ENCODE assay signal across 8 cellular contexts in the genomic region with DNA sequence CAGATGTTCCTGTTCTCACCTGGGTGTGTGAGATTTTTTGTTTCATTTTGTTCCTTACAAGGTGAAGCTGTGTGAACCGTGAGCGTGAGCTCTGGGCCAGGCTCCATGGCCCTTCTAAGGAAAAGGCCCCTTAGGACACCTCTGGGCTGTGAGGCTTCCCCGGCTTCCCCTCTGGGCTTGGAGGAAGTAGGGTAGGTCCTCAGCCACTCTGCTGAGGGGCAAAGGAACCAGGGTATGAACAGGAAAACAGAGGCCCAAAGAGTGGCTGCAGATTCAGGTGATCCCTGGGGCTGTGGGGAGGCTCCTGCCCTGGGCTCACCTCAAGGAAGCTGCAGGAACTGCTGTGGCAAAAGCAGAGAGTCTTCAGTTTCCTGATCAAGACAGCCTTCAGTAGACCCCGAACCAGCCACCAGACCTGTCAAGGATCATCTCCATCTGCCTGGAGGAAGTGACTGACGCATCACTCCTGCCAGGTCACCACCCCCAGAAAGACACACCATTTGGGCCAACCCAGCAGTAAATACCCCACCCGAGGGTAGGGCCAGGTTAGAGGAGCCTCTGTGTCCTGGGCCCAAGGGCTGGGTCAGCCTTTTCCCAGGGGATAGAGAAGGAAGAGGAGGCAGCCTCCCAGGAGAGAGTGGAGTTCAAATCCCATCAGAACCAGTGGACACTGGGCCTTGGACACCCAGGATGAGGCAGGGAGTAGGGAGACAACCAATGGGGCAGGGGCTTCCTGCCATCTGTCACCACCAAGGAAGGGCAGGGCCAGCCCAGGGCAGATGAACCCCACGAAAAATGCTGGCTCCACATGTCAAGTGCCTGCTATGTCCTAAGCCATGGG. TPM values are rescaled to one million over a fixed set of nuclear protein-coding genes. Genes with fewer than 3 reads are reported as not detected.
DNase-seq lines count a peak whose midpoint lies in the region; ATAC-seq and TF ChIP-seq lines count a peak whose summit lies in the region.

No MANE protein-coding gene starts in this region.

- peak overlapping the region; percentile 100 for H3K27ac Mint-ChIP-seq in activated CD4-positive, alpha-beta memory T cell treated with anti-CD3 and anti-CD28 coated beads, Interleukin-2, amount 10 ng/mL, durations not matched to agents 7 days and 5 days

- POLR2A ChIA-PET in HEK293 (lab: Yijun Ruan, JAX): no interaction called here
- POLR2A ChIA-PET in activated CD4-positive, alpha-beta memory T cell treated with anti-CD3 and anti-CD28 coated beads, Interleukin-2, amount 10 ng/mL, durations not matched to agents 7 days and 5 days (lab: Charles Lee): interaction anchor here (0.7 to 3.9 kb wide), 23 partner anchors 11 to 1100 kb away, joined by 3 to 69 read pairs (median 5); partner anchors contain the start of genes CDK9, DPM2, PTRH1 and ST6GALNAC4

- H3K36me3 ChIP-seq in HEK293 (ENCODE audit: control insufficient read depth in 2 of 2, insufficient read depth in 1 of 2, low read length in 2 of 2) (peaks cover 0 to 5% of the 10 kb centered on the region in 2 experiments; a peak in 1 of 3 replicates), esophagus squamous epithelium (peaks cover 2 to 22% (median 3%) of the 10 kb centered on the region in 3 donors), HAP-1 (replicated peaks) (peaks cover 7% of the 10 kb centered on the region; the same call in 1 of the 2 replicates)

- no peak overlapping the region for H3K4me3 ChIP-seq in HEK293 (ENCODE audit: low read depth, low read length)
- peak overlapping the region in 3 of 4 donors; percentile 23 to 47 (median 34) for H3K4me3 ChIP-seq in esophagus squamous epithelium
- no peak overlapping the region for H3K4me3 ChIP-seq in HAP-1

- H3K9me3 Mint-ChIP-seq in activated CD4-positive, alpha-beta memory T cell treated with anti-CD3 and anti-CD28 coated beads, Interleukin-2, amount 10 ng/mL, durations not matched to agents 7 days and 5 days: no peaks in the 10 kb centered on the region

- no peak overlapping the region for H3K27ac ChIP-seq in HEK293 (ENCODE audit: extremely low read depth, low read depth, low read length)
- peak overlapping the region; percentile 77 to 91 (median 86) for H3K27ac ChIP-seq in esophagus squamous epithelium

- no peaks in the 10 kb centered on the region for H3K27me3 Mint-ChIP-seq in activated CD4-positive, alpha-beta memory T cell treated with anti-CD3 and anti-CD28 coated beads, Interleukin-2, amount 10 ng/mL, durations not matched to agents 7 days and 5 days

- intact Hi-C loops in esophagus squamous epithelium (cut with DNase I): no loop called here

- H3K36me3 Mint-ChIP-seq in activated CD4-positive, alpha-beta memory T cell treated with anti-CD3 and anti-CD28 coated beads, Interleukin-2, amount 10 ng/mL, durations not matched to agents 7 days and 5 days (ENCODE audit: low read depth): peaks cover 29% of the 10 kb centered on the region

- no peak for TF ChIP-seq CTCF in HEK293 (tag by site-specific recombination; IDR thresholded peaks at IDR 0.05)
- TF ChIP-seq CTCF in esophagus squamous epithelium (IDR thresholded peaks at IDR 0.05): peak in 1 of 6 experiments; percentile 1

- in situ Hi-C loops in HAP-1 (cut with MboI; ENCODE audit: low sequenced_read_pairs): loop anchor here (25.0 kb wide), 1 partner anchor 968 kb away; no protein-coding TSS in a partner anchor

- peak in 1 of 4 donors; percentile 28 for TF ChIP-seq POLR2A in esophagus squamous epithelium (IDR thresholded peaks at IDR 0.05)

- ATAC-seq in HG02798 (IDR thresholded peaks at IDR 0.05; ENCODE audit: poor library complexity, unreplicated experiment) (no peak), HG03025 (IDR thresholded peaks at IDR 0.05; ENCODE audit: low FRiP score, unreplicated experiment) (no peak), GM21381 (IDR thresholded peaks at IDR 0.05; ENCODE audit: unreplicated experiment) (no peak)

- H3K4me1 ChIP-seq in HEK293 (ENCODE audit: control insufficient read depth, insufficient read depth, low read length) (no peaks in the 10 kb centered on the region), esophagus squamous epithelium (peaks cover 38 to 83% (median 56%) of the 10 kb centered on the region in 3 donors), HAP-1 (peaks cover 17% of the 10 kb centered on the region)

- peaks cover 46% of the 10 kb centered on the region for H3K4me1 Mint-ChIP-seq in activated CD4-positive, alpha-beta memory T cell treated with anti-CD3 and anti-CD28 coated beads, Interleukin-2, amount 10 ng/mL, durations not matched to agents 7 days and 5 days

- H3K9me3 ChIP-seq in HEK293 (ENCODE audit: control insufficient read depth, insufficient read depth, low read depth, low read length) (no peaks in the 10 kb centered on the region), esophagus squamous epithelium (no peaks in the 10 kb centered on the region), HAP-1 (no peaks in the 10 kb centered on the region)

- peak overlapping the region; percentile 95 for H3K4me3 Mint-ChIP-seq in activated CD4-positive, alpha-beta memory T cell treated with anti-CD3 and anti-CD28 coated beads, Interleukin-2, amount 10 ng/mL, durations not matched to agents 7 days and 5 days

- H3K27me3 ChIP-seq in esophagus squamous epithelium (no peaks in the 10 kb centered on the region), HAP-1 (ENCODE audit: low read depth) (no peaks in the 10 kb centered on the region)

- CTCF ChIA-PET in HEK293 (lab: Yijun Ruan, JAX): interaction anchor here (1.0 kb wide), 1 partner anchor 79 kb away, joined by 3 read pairs; no protein-coding TSS in a partner anchor
- CTCF ChIA-PET in activated CD4-positive, alpha-beta memory T cell treated with anti-CD3 and anti-CD28 coated beads, Interleukin-2, amount 10 ng/mL, durations not matched to agents 7 days and 5 days (lab: Charles Lee): interaction anchor here (1.0 to 2.7 kb wide), 7 partner anchors 12 to 170 kb away, joined by 3 to 13 read pairs (median 7); partner anchors contain the start of genes ST6GALNAC4 and TOR2A

- peak; percentile 77 for DNase-seq in activated CD4-positive, alpha-beta memory T cell treated with anti-CD3 and anti-CD28 coated beads, Interleukin-2, amount 10 ng/mL, durations not matched to agents 7 days and 5 days
- DNase-seq in esophagus squamous epithelium (lab: John Stamatoyannopoulos, UW): no peak
- DNase-seq in stimulated activated CD4-positive, alpha-beta T cell treated with anti-CD3 and anti-CD28 coated beads, Interleukin-2, amount 100 ng/mL, for 24 hours: peak; percentile 57 to 61
- no peak for DNase-seq in HAP-1 (ENCODE audit: low spot score in 2 of 2)

- WGBS in esophagus squamous epithelium, 2 donors: 18 to 27% methylated on average over 2 to 6 of the region's 7 CpGs

TF ChIP-seq in HEK293, 187 proteins besides CTCF, POLR2A, EP300 and RAD21 (continues in another document):
- TF ChIP-seq, protein P1, sequence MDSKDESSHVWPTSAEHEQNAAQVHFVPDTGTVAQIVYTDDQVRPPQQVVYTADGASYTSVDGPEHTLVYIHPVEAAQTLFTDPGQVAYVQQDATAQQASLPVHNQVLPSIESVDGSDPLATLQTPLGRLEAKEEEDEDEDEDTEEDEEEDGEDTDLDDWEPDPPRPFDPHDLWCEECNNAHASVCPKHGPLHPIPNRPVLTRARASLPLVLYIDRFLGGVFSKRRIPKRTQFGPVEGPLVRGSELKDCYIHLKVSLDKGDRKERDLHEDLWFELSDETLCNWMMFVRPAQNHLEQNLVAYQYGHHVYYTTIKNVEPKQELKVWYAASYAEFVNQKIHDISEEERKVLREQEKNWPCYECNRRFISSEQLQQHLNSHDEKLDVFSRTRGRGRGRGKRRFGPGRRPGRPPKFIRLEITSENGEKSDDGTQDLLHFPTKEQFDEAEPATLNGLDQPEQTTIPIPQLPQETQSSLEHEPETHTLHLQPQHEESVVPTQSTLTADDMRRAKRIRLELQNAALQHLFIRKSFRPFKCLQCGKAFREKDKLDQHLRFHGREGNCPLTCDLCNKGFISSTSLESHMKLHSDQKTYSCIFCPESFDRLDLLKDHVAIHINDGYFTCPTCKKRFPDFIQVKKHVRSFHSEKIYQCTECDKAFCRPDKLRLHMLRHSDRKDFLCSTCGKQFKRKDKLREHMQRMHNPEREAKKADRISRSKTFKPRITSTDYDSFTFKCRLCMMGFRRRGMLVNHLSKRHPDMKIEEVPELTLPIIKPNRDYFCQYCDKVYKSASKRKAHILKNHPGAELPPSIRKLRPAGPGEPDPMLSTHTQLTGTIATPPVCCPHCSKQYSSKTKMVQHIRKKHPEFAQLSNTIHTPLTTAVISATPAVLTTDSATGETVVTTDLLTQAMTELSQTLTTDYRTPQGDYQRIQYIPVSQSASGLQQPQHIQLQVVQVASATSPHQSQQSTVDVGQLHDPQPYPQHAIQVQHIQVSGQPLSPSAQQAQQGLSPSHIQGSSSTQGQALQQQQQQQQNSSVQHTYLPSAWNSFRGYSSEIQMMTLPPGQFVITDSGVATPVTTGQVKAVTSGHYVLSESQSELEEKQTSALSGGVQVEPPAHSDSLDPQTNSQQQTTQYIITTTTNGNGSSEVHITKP (tag by site-specific recombination; IDR thresholded peaks at IDR 0.05): peak; percentile 65
- no peak for TF ChIP-seq ZNF391 (tag by site-specific recombination; IDR thresholded peaks at IDR 0.05; ENCODE audit: borderline replicate concordance, low read depth)

RNA-seq across cellular contexts. Expression of gene ST6GALNAC6, which starts 5.7 kb away (rescaled TPM):
- 100 to 1,000 TPM; 141 to 146 TPM for total RNA-seq in activated CD4-positive, alpha-beta memory T cell treated with anti-CD3 and anti-CD28 coated beads, Interleukin-2, amount 10 ng/mL, durations not matched to agents 7 days and 5 days
- 10 to 100 TPM; 14.5 to 69.4 (median 26.1) TPM for total RNA-seq in esophagus squamous epithelium

RNA-seq across cellular contexts. Expression of gene ST6GALNAC4, which starts 11.7 kb away (rescaled TPM):
- 10 to 100 TPM; 19.4 to 21.5 TPM for total RNA-seq in activated CD4-positive, alpha-beta memory T cell treated with anti-CD3 and anti-CD28 coated beads, Interleukin-2, amount 10 ng/mL, durations not matched to agents 7 days and 5 days
- 10 to 100 TPM; 12.5 to 33.0 (median 23.8) TPM for total RNA-seq in esophagus squamous epithelium

RNA-seq across cellular contexts. Expression of gene PIP5KL1, which starts 25.5 kb away (rescaled TPM):
- total RNA-seq in activated CD4-positive, alpha-beta memory T cell treated with anti-CD3 and anti-CD28 coated beads, Interleukin-2, amount 10 ng/mL, durations not matched to agents 7 days and 5 days: 1 to 10 TPM; 1.5 to 1.9 TPM
- total RNA-seq in esophagus squamous epithelium: 1 to 10 TPM in 3 of 4 donors, not detected in 1; 3.1 to 4.6 (median 3.6) TPM

RNA-seq across cellular contexts. Expression of gene AK1, which starts 27.6 kb away (rescaled TPM):
- 10 to 100 TPM; 80.9 to 81.9 TPM for total RNA-seq in activated CD4-positive, alpha-beta memory T cell treated with anti-CD3 and anti-CD28 coated beads, Interleukin-2, amount 10 ng/mL, durations not matched to agents 7 days and 5 days
- 10 to 100 TPM; 11.1 to 36.1 (median 26.8) TPM for total RNA-seq in esophagus squamous epithelium

RNA-seq across cellular contexts. Expression of gene DPM2, which starts 32.5 kb away (rescaled TPM):
- 10 to 100 TPM; 48.2 TPM for total RNA-seq in activated CD4-positive, alpha-beta memory T cell treated with anti-CD3 and anti-CD28 coated beads, Interleukin-2, amount 10 ng/mL, durations not matched to agents 7 days and 5 days
- total RNA-seq in esophagus squamous epithelium: 10 to 100 TPM; 12.5 to 18.5 (median 15.7) TPM

Comparison
In these comparisons a context has a peak if more than half of its experiments do, and no peak if none do; other contexts are left out.
1. H3K4me3 ChIP-seq: peak in esophagus squamous epithelium (3 of 4); none in HEK293 (single experiment) and HAP-1 (single experiment).
2. DNase-seq: peak in activated CD4-positive, alpha-beta memory T cell treated with anti-CD3 and anti-CD28 coated beads, Interleukin-2, amount 10 ng/mL, durations not matched to agents 7 days and 5 days (single experiment) and stimulated activated CD4-positive, alpha-beta T cell treated with anti-CD3 and anti-CD28 coated beads, Interleukin-2, amount 100 ng/mL, for 24 hours (2 of 2); none in esophagus squamous epithelium (single experiment) and HAP-1 (0 of 2).